Comparison of ENCODE assay signal across 27 cellular contexts in the genomic region with DNA sequence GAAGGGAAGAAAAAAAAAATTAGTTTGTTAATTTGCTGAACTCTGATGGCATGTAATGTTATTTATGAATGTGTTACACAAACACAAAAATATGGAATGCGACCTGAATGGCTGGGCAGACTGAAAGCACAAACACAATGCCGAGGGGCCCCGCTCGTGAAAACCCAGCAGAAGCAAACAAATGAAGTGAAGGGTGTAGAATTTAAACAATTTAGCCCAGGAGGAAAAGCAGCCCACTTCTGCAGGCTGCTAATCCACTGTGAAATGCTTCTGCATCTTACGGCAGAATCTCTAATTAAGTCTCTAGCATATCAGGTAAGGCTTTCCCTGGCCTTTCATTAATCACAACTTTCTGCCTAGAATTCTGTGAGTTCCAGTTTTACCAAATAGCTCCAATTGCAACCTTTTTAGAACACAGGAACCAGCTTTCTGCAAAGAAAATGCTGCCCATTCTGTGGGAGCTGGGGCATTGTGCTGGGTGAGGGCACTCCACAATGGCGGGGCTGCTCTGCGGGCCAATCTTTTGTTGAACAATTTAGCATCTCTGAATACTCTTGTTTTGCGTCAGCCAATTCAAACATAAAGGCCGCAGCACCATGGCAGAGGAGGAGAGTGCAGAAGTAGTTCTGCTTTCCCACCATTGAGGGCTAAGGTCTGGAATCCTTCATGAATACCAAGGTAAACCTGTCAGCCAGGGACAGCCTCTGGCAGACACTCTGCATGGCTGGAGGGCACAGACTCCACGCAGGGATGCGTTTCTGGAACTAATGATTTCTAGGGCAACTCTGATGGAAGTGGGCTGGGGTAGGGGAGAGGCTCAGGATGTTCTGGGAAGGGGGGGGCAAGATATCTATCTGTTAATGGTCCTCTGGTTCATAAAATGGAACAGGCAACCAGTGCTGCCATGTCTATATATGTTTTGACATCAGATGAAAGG.
DNase-seq lines count a peak whose midpoint lies in the region; ATAC-seq and TF ChIP-seq lines count a peak whose summit lies in the region.
"Had no signal": no experiment of that assay in that cellular context is flagged by ENCODE, and none has a peak within 500 bp of the region (broad histone marks: within the 10 kb centered on the region; RNA-seq: fewer than 3 reads in every experiment).

No MANE protein-coding gene starts in this region.

- TF ChIP-seq EP300 in transverse colon (IDR thresholded peaks at IDR 0.05; ENCODE audit: low read depth): peak; percentile 26

- H3K27ac ChIP-seq in IMR-90 (ENCODE audit: insufficient read depth, low read length): no peak overlapping the region
- peak overlapping the region; percentile 23 for H3K27ac ChIP-seq in hepatocyte
- peak overlapping the region; percentile 10 to 52 (median 24) for H3K27ac ChIP-seq in transverse colon
- H3K27ac ChIP-seq: pancreas, right lobe of liver, SJCRH30, thyroid gland had no signal

- H4K91ac ChIP-seq in IMR-90 (ENCODE audit: insufficient read depth, low read depth, low read length): no peak overlapping the region; the same call in 1 of the 2 replicates

- no peaks in the 10 kb centered on the region for H3K79me1 ChIP-seq in IMR-90 (ENCODE audit: low read depth in 1 of 2, low read length in 2 of 2)

- ATAC-seq in IMR-90 (ENCODE audit: low read depth) (peak; percentile 42), GM21360 (IDR thresholded peaks at IDR 0.05; ENCODE audit: unreplicated experiment) (no peak), HG02938 (IDR thresholded peaks at IDR 0.05; ENCODE audit: unreplicated experiment) (no peak)
- ATAC-seq: gastroesophageal sphincter; HCT116; natural killer cell treated with Interleukin-12 subunit alpha and Interleukin-12 subunit beta and Interleukin-15 and Interleukin-18, amount 100 ng/mL, for 72 hours; pancreas; right lobe of liver; T-cell had no signal

- H3K27ac Mint-ChIP-seq in nephron progenitor cell: peak overlapping the region; percentile 39
- H3K27ac Mint-ChIP-seq: activated CD4-positive, alpha-beta T cell treated with anti-CD3 and anti-CD28 coated beads, Interleukin-2, amount 10 ng/mL, durations not matched to agents 24 days and 14 days; T-cell had no signal

- POLR2A ChIA-PET in IMR-90 (lab: Charles Lee; ENCODE audit: unreplicated experiment): no interaction called here

- peaks cover 67% of the 10 kb centered on the region for H3K79me2 ChIP-seq in hepatocyte

- no peak for TF ChIP-seq RAD21 in IMR-90 (IDR thresholded peaks at IDR 0.05; ENCODE audit: low read length)

- no peak overlapping the region for H3K9ac ChIP-seq in IMR-90 (ENCODE audit: low read depth, low read length)

- no peak overlapping the region for H3K4me2 ChIP-seq in IMR-90 (ENCODE audit: low read depth, low read length)
- H3K4me2 ChIP-seq in hepatocyte: peak overlapping the region; percentile 48

- TF ChIP-seq POLR2A in IMR-90 (IDR thresholded peaks at IDR 0.05; ENCODE audit: low read depth, low read length) (no peak), transverse colon (IDR thresholded peaks at IDR 0.05) (no peak)

- no peak overlapping the region for H2BK15ac ChIP-seq in IMR-90 (ENCODE audit: low read depth, low read length)

- CTCF ChIA-PET in IMR-90 (lab: Yijun Ruan, JAX): interaction anchor here (1.1 kb wide), 1 partner anchor 48 kb away, joined by 3 read pairs; no protein-coding TSS in a partner anchor

- peaks cover 61% of the 10 kb centered on the region for H3K4me1 Mint-ChIP-seq in nephron progenitor cell
- H3K4me1 Mint-ChIP-seq: T-cell had no signal

- no peaks in the 10 kb centered on the region; the same call in 1 of the 2 replicates for H3K9me1 ChIP-seq in IMR-90 (ENCODE audit: insufficient read depth, low read length)

- no peaks in the 10 kb centered on the region for H4K20me1 ChIP-seq in IMR-90 (ENCODE audit: insufficient read depth, low read length)
- peaks cover 30% of the 10 kb centered on the region for H4K20me1 ChIP-seq in hepatocyte (ENCODE audit: insufficient read depth, poor library complexity, severe bottlenecking)

- no peaks in the 10 kb centered on the region for H3K9me3 Mint-ChIP-seq in nephron progenitor cell
- H3K9me3 Mint-ChIP-seq: activated CD4-positive, alpha-beta T cell treated with anti-CD3 and anti-CD28 coated beads, Interleukin-2, amount 10 ng/mL, durations not matched to agents 24 days and 14 days; activated naive CD4-positive, alpha-beta T cell treated with anti-CD3 and anti-CD28 coated beads, Interleukin-2, amount 50 U/mL, for 24 hours; natural killer cell treated with Interleukin-12 subunit alpha and Interleukin-12 subunit beta and Interleukin-15 and Interleukin-18, amount 100 ng/mL, for 72 hours; T-cell had no signal

- in situ Hi-C loops in IMR-90 (cut with MboI; ENCODE audit: low sequenced_read_pairs) (no loop called here), transverse colon (cut with MboI; ENCODE audit: low pct_ligation_motif_present in 1 of 4, low pct_unique_long_range_greater_than_20kb in 1 of 4, low sequenced_read_pairs in 3 of 4) (no loop called here)

- no peak overlapping the region for H3K18ac ChIP-seq in IMR-90 (ENCODE audit: low read depth, low read length)

- peaks cover 73% of the 10 kb centered on the region for H3K36me3 Mint-ChIP-seq in nephron progenitor cell (ENCODE audit: low read depth)

- H3K4me1 ChIP-seq in IMR-90 (ENCODE audit: control insufficient read depth, insufficient read depth, low read length): peaks cover 10% of the 10 kb centered on the region
- peaks cover 17% of the 10 kb centered on the region for H3K4me1 ChIP-seq in hepatocyte (ENCODE audit: insufficient read depth)
- no peaks in the 10 kb centered on the region for H3K4me1 ChIP-seq in transverse colon
- H3K4me1 ChIP-seq: pancreas, right lobe of liver, thyroid gland had no signal

- H4K8ac ChIP-seq in IMR-90 (ENCODE audit: low read depth in 2 of 2, low read length in 2 of 2): no peak overlapping the region

- no peak overlapping the region for H3K4me3 Mint-ChIP-seq in nephron progenitor cell
- H3K4me3 Mint-ChIP-seq: activated CD4-positive, alpha-beta T cell treated with anti-CD3 and anti-CD28 coated beads, Interleukin-2, amount 10 ng/mL, durations not matched to agents 24 days and 14 days; activated naive CD4-positive, alpha-beta T cell treated with anti-CD3 and anti-CD28 coated beads, Interleukin-2, amount 50 U/mL, for 24 hours; natural killer cell treated with Interleukin-12 subunit alpha and Interleukin-12 subunit beta and Interleukin-15 and Interleukin-18, amount 100 ng/mL, for 72 hours; T-cell had no signal

- no peak overlapping the region for H3K4me3 ChIP-seq in IMR-90 (ENCODE audit: insufficient read depth, low read depth, low read length)
- H3K4me3 ChIP-seq in hepatocyte: no peak overlapping the region
- H3K4me3 ChIP-seq in transverse colon: no peak overlapping the region
- H3K4me3 ChIP-seq: gastroesophageal sphincter, pancreas, right lobe of liver, SJCRH30, stomach, thyroid gland had no signal

- H4K5ac ChIP-seq in IMR-90 (ENCODE audit: low read depth, low read length): no peak overlapping the region

- no peak overlapping the region for H3K14ac ChIP-seq in IMR-90 (replicated peaks; ENCODE audit: low read depth, low read length)

- no peak overlapping the region for H3K56ac ChIP-seq in IMR-90 (ENCODE audit: extremely low read depth, insufficient read depth, low read length)

- no peak overlapping the region for H2BK5ac ChIP-seq in IMR-90 (ENCODE audit: low read depth, low read length, poor library complexity, severe bottlenecking)

- dilution Hi-C loops in IMR-90 (cut with HindIII; ENCODE audit: low sequenced_read_pairs, unreplicated experiment): no loop called here

- intact Hi-C loops in IMR-90 (cut with micrococcal nuclease): loop anchor here (5.0 kb wide), 1 partner anchor 143 kb away; no protein-coding TSS in a partner anchor
- intact Hi-C loops in transverse colon (cut with DNase I; ENCODE audit: low total_unique reads): no loop called here

- H2AK5ac ChIP-seq in IMR-90 (ENCODE audit: low read depth, low read length): no peak overlapping the region

- BruUV-seq in IMR-90 (replicated peaks; lab: Mats Ljungman, UMichigan): no TSS peak

- H2AK9ac ChIP-seq in IMR-90 (replicated peaks; ENCODE audit: low read depth, low read length, poor library complexity): no peak overlapping the region

- H2BK120ac ChIP-seq in IMR-90 (ENCODE audit: low read depth, low read length): no peak overlapping the region

- no peaks in the 10 kb centered on the region for H3K27me3 ChIP-seq in IMR-90 (ENCODE audit: control insufficient read depth, insufficient read depth, low read length)
- H3K27me3 ChIP-seq in hepatocyte: no peaks in the 10 kb centered on the region
- H3K27me3 ChIP-seq in transverse colon: no peaks in the 10 kb centered on the region
- H3K27me3 ChIP-seq: gastroesophageal sphincter, pancreas, right lobe of liver, SJCRH30, stomach, thyroid gland had no signal

- H2AFZ ChIP-seq in IMR-90 (replicated peaks; ENCODE audit: low read length, poor library complexity): no peak overlapping the region
- no peak overlapping the region for H2AFZ ChIP-seq in hepatocyte

- peak overlapping the region; percentile 17; the same call in 1 of the 2 replicates for H3K4ac ChIP-seq in IMR-90 (ENCODE audit: low read depth, low read length)

- no peaks in the 10 kb centered on the region for H3K9me3 ChIP-seq in IMR-90 (ENCODE audit: control insufficient read depth, insufficient read depth, low read length)
- H3K9me3 ChIP-seq in hepatocyte (ENCODE audit: low read depth): no peaks in the 10 kb centered on the region
- no peaks in the 10 kb centered on the region for H3K9me3 ChIP-seq in transverse colon
- H3K9me3 ChIP-seq: gastroesophageal sphincter, pancreas, right lobe of liver, SJCRH30, stomach, thyroid gland had no signal

- no peaks in the 10 kb centered on the region for H3K27me3 Mint-ChIP-seq in nephron progenitor cell (ENCODE audit: low read depth, poor library complexity)
- H3K27me3 Mint-ChIP-seq: activated naive CD4-positive, alpha-beta T cell treated with anti-CD3 and anti-CD28 coated beads, Interleukin-2, amount 50 U/mL, for 24 hours; T-cell had no signal

- TF ChIP-seq CTCF in IMR-90 (conservative IDR thresholded peaks at IDR 0.05; ENCODE audit: low read depth, low read length): no peak
- TF ChIP-seq CTCF in hepatocyte (IDR thresholded peaks at IDR 0.05; ENCODE audit: poor library complexity): no peak
- no peak for TF ChIP-seq CTCF in nephron progenitor cell (IDR thresholded peaks at IDR 0.05)
- TF ChIP-seq CTCF in transverse colon (IDR thresholded peaks at IDR 0.05): no peak

- H2BK20ac ChIP-seq in IMR-90 (ENCODE audit: low read depth, low read length): no peak overlapping the region

- H3K23ac ChIP-seq in IMR-90 (ENCODE audit: low read depth, low read length): no peak overlapping the region

- H3K9me2 ChIP-seq in hepatocyte (replicated peaks; ENCODE audit: insufficient read depth): no peaks in the 10 kb centered on the region

- peaks cover 60% of the 10 kb centered on the region for H3K36me3 ChIP-seq in IMR-90 (ENCODE audit: control insufficient read depth, insufficient read depth, low read length)
- peaks cover 5% of the 10 kb centered on the region for H3K36me3 ChIP-seq in hepatocyte (replicated peaks; ENCODE audit: insufficient read depth, low read depth)
- H3K36me3 ChIP-seq in transverse colon: peaks cover 0 to 19% (median 0%) of the 10 kb centered on the region in 4 donors

- DNase-seq in IMR-90 (no peak), hepatocyte (ENCODE audit: low spot score) (peak; percentile 26), nephron progenitor cell (no peak), transverse colon (no peak), Kasumi-1 (lab: John Stamatoyannopoulos, UW) (no peak)
- DNase-seq: activated CD4-positive, alpha-beta T cell treated with anti-CD3 and anti-CD28 coated beads, Interleukin-2, amount 10 ng/mL, durations not matched to agents 24 days and 14 days; activated CD8-positive, alpha-beta memory T cell treated with anti-CD3 and anti-CD28 coated beads for 24 hours; activated T-cell treated with anti-CD3 and anti-CD28 coated beads for 4 hours; amniotic stem cell; C1 segment of cervical spinal cord; COR-L47; NCI-H1092 treated with DMSO at 0.1 percent for 48 hours; NCI-H1694 treated with DMSO at 0.1 percent for 48 hours; NCI-H2171 treated with DMSO at 0.1 percent for 48 hours; NCI-H510A; pancreas; right lobe of liver; SJCRH30; stomach; T-cell; thyroid gland had no signal

- WGBS in IMR-90 (ENCODE audit: extremely low coverage in 2 of 2, insufficient read length in 1 of 2), 2 experiments: 71% methylated on average over 5 of the region's 11 CpGs; no CpG with 5 or more reads in 1 of the 2 experiments
- 53% methylated on average over 11 of the region's 11 CpGs for WGBS in hepatocyte (ENCODE audit: low lambda C conversion rate, missing lambda C conversion rate)
- 86 to 90% methylated on average over 9 to 11 of the region's 11 CpGs for WGBS in transverse colon (ENCODE audit: low coverage in 1 of 2), 2 donors
